ENCODE assay signal across 26 cellular contexts in genomic region chr20:36055145-36055544, GRCh38.
"Had no signal": no experiment of that assay in that cellular context is flagged by ENCODE, and none has a peak within 500 bp of the region (broad histone marks: within the 10 kb centered on the region; RNA-seq: fewer than 3 reads in every experiment).

No MANE protein-coding gene starts in this region.

- H3K27ac Mint-ChIP-seq: dendritic cell treated with granulocyte-macrophage colony-stimulating factor and Interleukin-4, amounts not matched to agents 40 ng/mL and 50 ng/mL, for 4 days; effector memory CD8-positive, alpha-beta T cell; endodermal cell; mesothelial cell of epicardium had no signal

- H3K9me3 ChIP-seq: colonic mucosa, esophagus squamous epithelium, gastrocnemius medialis, heart right ventricle, left lung, lower lobe of right lung had no signal

- H3K27ac ChIP-seq: colonic mucosa, epithelial cell of prostate, esophagus squamous epithelium, gastrocnemius medialis, heart right ventricle, left lung, lower lobe of right lung had no signal

- DNase-seq: colonic mucosa; cortex of kidney; effector CD8-positive, alpha-beta T cell; effector memory CD8-positive, alpha-beta T cell; endodermal cell; erythroblast; esophagus squamous epithelium; foreskin fibroblast; foreskin melanocyte; gastrocnemius medialis; glutamatergic neuron; head of caudate nucleus; heart right ventricle; hippocampal formation; left cardiac atrium; left lung; left ventricle myocardium superior; lower lobe of right lung; mesenchymal stem cell had no signal

- H3K4me3 ChIP-seq: colonic mucosa, esophagus squamous epithelium, gastrocnemius medialis, heart right ventricle, left lung, lower lobe of right lung had no signal

- FAIRE-seq: endometrium, islet of Langerhans, keratinocyte had no signal

- H3K9me3 Mint-ChIP-seq: dendritic cell treated with granulocyte-macrophage colony-stimulating factor and Interleukin-4, amounts not matched to agents 40 ng/mL and 50 ng/mL, for 4 days; effector memory CD8-positive, alpha-beta T cell; endodermal cell; mesothelial cell of epicardium had no signal

- ATAC-seq: effector memory CD8-positive, alpha-beta T cell; esophagus mucosa; gastrocnemius medialis; heart right ventricle; left cardiac atrium; left lung; left ventricle myocardium superior; lower lobe of right lung had no signal

- H3K36me3 ChIP-seq: colonic mucosa, esophagus squamous epithelium, gastrocnemius medialis, heart right ventricle, left lung, lower lobe of right lung had no signal

- H3K4me3 Mint-ChIP-seq: dendritic cell treated with granulocyte-macrophage colony-stimulating factor and Interleukin-4, amounts not matched to agents 40 ng/mL and 50 ng/mL, for 4 days; effector memory CD8-positive, alpha-beta T cell; endodermal cell; mesothelial cell of epicardium had no signal

- H3K27me3 ChIP-seq: colonic mucosa, esophagus squamous epithelium, gastrocnemius medialis, heart right ventricle, left lung had no signal

- H3K36me3 Mint-ChIP-seq: mesothelial cell of epicardium had no signal
